Comparison of ENCODE assay signal across 33 cellular contexts in genomic region chr11:17402486-17402885, GRCh38. TPM values are rescaled to one million over a fixed set of nuclear protein-coding genes. Genes with fewer than 3 reads are reported as not detected.
"Had no signal": no experiment of that assay in that cellular context is flagged by ENCODE, and none has a peak within 500 bp of the region (broad histone marks: within the 10 kb centered on the region; RNA-seq: fewer than 3 reads in every experiment).

No MANE protein-coding gene starts in this region.

- H3K4me3 Mint-ChIP-seq: activated CD4-positive, alpha-beta memory T cell treated with anti-CD3 and anti-CD28 coated beads for 36 hours; activated CD4-positive, alpha-beta T cell treated with anti-CD3 and anti-CD28 coated beads for 36 hours; activated CD4-positive, alpha-beta T cell treated with anti-CD3 and anti-CD28 coated beads, Interleukin-2, amount 10 ng/mL, durations not matched to agents 24 days and 14 days; activated CD8-positive, alpha-beta memory T cell treated with anti-CD3 and anti-CD28 coated beads, Interleukin-2, amount 10 ng/mL, durations not matched to agents 7 days and 5 days; activated CD8-positive, alpha-beta T cell treated with anti-CD3 and anti-CD28 coated beads, Interleukin-2, amount 10 ng/mL, durations not matched to agents 7 days and 5 days; activated naive CD4-positive, alpha-beta T cell treated with anti-CD3 and anti-CD28 coated beads for 36 hours; activated naive CD4-positive, alpha-beta T cell treated with anti-CD3 and anti-CD28 coated beads, Interleukin-2, amount 50 U/mL, for 24 hours; activated naive CD8-positive, alpha-beta T cell treated with anti-CD3 and anti-CD28 coated beads for 36 hours; activated naive CD8-positive, alpha-beta T cell treated with anti-CD3 and anti-CD28 coated beads, Interleukin-2, amount 50 U/mL, for 24 hours; activated T-helper 1 cell treated with anti-CD3 and anti-CD28 coated beads, Interleukin-12 subunit alpha, Interleukin-12 subunit beta, Interleukin-2, Interleukin-4 antibody, amounts not matched to agents 30 ng/mL and 10 ng/mL and 1 ng/mL, durations not matched to agents 14 hours and 24 hours and 36 hours; brain; dendritic cell treated with granulocyte-macrophage colony-stimulating factor and Interleukin-4, amounts not matched to agents 40 ng/mL and 50 ng/mL, for 4 days; effector memory CD8-positive, alpha-beta T cell had no signal

- H3K4me1 Mint-ChIP-seq: activated CD4-positive, alpha-beta T cell treated with anti-CD3 and anti-CD28 coated beads for 36 hours; activated CD4-positive, alpha-beta T cell treated with anti-CD3 and anti-CD28 coated beads, Interleukin-2, amount 10 ng/mL, durations not matched to agents 24 days and 14 days; activated naive CD4-positive, alpha-beta T cell treated with anti-CD3 and anti-CD28 coated beads, Interleukin-2, amount 50 U/mL, for 24 hours; activated naive CD8-positive, alpha-beta T cell treated with anti-CD3 and anti-CD28 coated beads for 36 hours had no signal

- H3K36me3 Mint-ChIP-seq: activated CD4-positive, alpha-beta memory T cell treated with anti-CD3 and anti-CD28 coated beads for 36 hours; activated CD8-positive, alpha-beta memory T cell treated with anti-CD3 and anti-CD28 coated beads, Interleukin-2, amount 10 ng/mL, durations not matched to agents 7 days and 5 days; activated naive CD4-positive, alpha-beta T cell treated with anti-CD3 and anti-CD28 coated beads, Interleukin-2, amount 50 U/mL, for 24 hours; activated naive CD8-positive, alpha-beta T cell treated with anti-CD3 and anti-CD28 coated beads for 36 hours had no signal

- ATAC-seq: activated CD4-positive, alpha-beta T cell treated with anti-CD3 and anti-CD28 coated beads for 36 hours; activated CD8-positive, alpha-beta memory T cell treated with anti-CD3 and anti-CD28 coated beads, Interleukin-2, amount 10 ng/mL, durations not matched to agents 7 days and 5 days; activated CD8-positive, alpha-beta T cell treated with anti-CD3 and anti-CD28 coated beads, Interleukin-2, amount 10 ng/mL, durations not matched to agents 7 days and 5 days; activated naive CD8-positive, alpha-beta T cell treated with anti-CD3 and anti-CD28 coated beads, Interleukin-2, amount 50 U/mL, for 24 hours; effector memory CD8-positive, alpha-beta T cell; gastroesophageal sphincter had no signal

- H3K9me3 ChIP-seq: ascending aorta, breast epithelium, esophagus muscularis mucosa, gastroesophageal sphincter had no signal

- H3K4me3 ChIP-seq: ascending aorta, breast epithelium, cardiac muscle cell, coronary artery, dorsolateral prefrontal cortex, esophagus muscularis mucosa, gastroesophageal sphincter had no signal

- H3K27me3 ChIP-seq: ascending aorta, breast epithelium, cardiac muscle cell, dorsolateral prefrontal cortex, esophagus muscularis mucosa, gastroesophageal sphincter had no signal

- H3K27me3 Mint-ChIP-seq: activated CD4-positive, alpha-beta memory T cell treated with anti-CD3 and anti-CD28 coated beads for 36 hours; activated CD4-positive, alpha-beta T cell treated with anti-CD3 and anti-CD28 coated beads for 36 hours; activated naive CD4-positive, alpha-beta T cell treated with anti-CD3 and anti-CD28 coated beads, Interleukin-2, amount 50 U/mL, for 24 hours; activated naive CD8-positive, alpha-beta T cell treated with anti-CD3 and anti-CD28 coated beads for 36 hours; activated naive CD8-positive, alpha-beta T cell treated with anti-CD3 and anti-CD28 coated beads, Interleukin-2, amount 50 U/mL, for 24 hours; brain had no signal

- H3K27ac Mint-ChIP-seq: activated CD4-positive, alpha-beta memory T cell treated with anti-CD3 and anti-CD28 coated beads for 36 hours; activated CD4-positive, alpha-beta T cell treated with anti-CD3 and anti-CD28 coated beads for 36 hours; activated CD4-positive, alpha-beta T cell treated with anti-CD3 and anti-CD28 coated beads, Interleukin-2, amount 10 ng/mL, durations not matched to agents 24 days and 14 days; activated CD8-positive, alpha-beta memory T cell treated with anti-CD3 and anti-CD28 coated beads, Interleukin-2, amount 10 ng/mL, durations not matched to agents 7 days and 5 days; activated CD8-positive, alpha-beta T cell treated with anti-CD3 and anti-CD28 coated beads, Interleukin-2, amount 10 ng/mL, durations not matched to agents 7 days and 5 days; activated naive CD4-positive, alpha-beta T cell treated with anti-CD3 and anti-CD28 coated beads for 36 hours; activated naive CD4-positive, alpha-beta T cell treated with anti-CD3 and anti-CD28 coated beads, Interleukin-2, amount 50 U/mL, for 24 hours; activated naive CD8-positive, alpha-beta T cell treated with anti-CD3 and anti-CD28 coated beads for 36 hours; activated naive CD8-positive, alpha-beta T cell treated with anti-CD3 and anti-CD28 coated beads, Interleukin-2, amount 50 U/mL, for 24 hours; activated T-helper 1 cell treated with anti-CD3 and anti-CD28 coated beads, Interleukin-12 subunit alpha, Interleukin-12 subunit beta, Interleukin-2, Interleukin-4 antibody, amounts not matched to agents 30 ng/mL and 10 ng/mL and 1 ng/mL, durations not matched to agents 14 hours and 24 hours and 36 hours; activated T-helper 2 cell treated with anti-CD3 and anti-CD28 coated beads, Interferon-gamma antibody, Interleukin-2, Interleukin-4, amounts not matched to agents 10 μg/mL and 5 μg/mL and 100 μg/mL, durations not matched to agents 14 hours and 24 hours and 36 hours; brain; dendritic cell treated with granulocyte-macrophage colony-stimulating factor and Interleukin-4, amounts not matched to agents 40 ng/mL and 50 ng/mL, for 4 days; effector memory CD8-positive, alpha-beta T cell had no signal

- H3K9me3 Mint-ChIP-seq: activated CD4-positive, alpha-beta memory T cell treated with anti-CD3 and anti-CD28 coated beads for 36 hours; activated CD4-positive, alpha-beta T cell treated with anti-CD3 and anti-CD28 coated beads, Interleukin-2, amount 10 ng/mL, durations not matched to agents 24 days and 14 days; activated naive CD4-positive, alpha-beta T cell treated with anti-CD3 and anti-CD28 coated beads for 36 hours; activated naive CD4-positive, alpha-beta T cell treated with anti-CD3 and anti-CD28 coated beads, Interleukin-2, amount 50 U/mL, for 24 hours; activated naive CD8-positive, alpha-beta T cell treated with anti-CD3 and anti-CD28 coated beads for 36 hours; activated naive CD8-positive, alpha-beta T cell treated with anti-CD3 and anti-CD28 coated beads, Interleukin-2, amount 50 U/mL, for 24 hours; activated T-helper 1 cell treated with anti-CD3 and anti-CD28 coated beads, Interleukin-12 subunit alpha, Interleukin-12 subunit beta, Interleukin-2, Interleukin-4 antibody, amounts not matched to agents 30 ng/mL and 10 ng/mL and 1 ng/mL, durations not matched to agents 14 hours and 24 hours and 36 hours; activated T-helper 2 cell treated with anti-CD3 and anti-CD28 coated beads, Interferon-gamma antibody, Interleukin-2, Interleukin-4, amounts not matched to agents 10 μg/mL and 5 μg/mL and 100 μg/mL, durations not matched to agents 14 hours and 24 hours and 36 hours; dendritic cell treated with granulocyte-macrophage colony-stimulating factor and Interleukin-4, amounts not matched to agents 40 ng/mL and 50 ng/mL, for 4 days; effector memory CD8-positive, alpha-beta T cell had no signal

- H3K4me1 ChIP-seq: foreskin keratinocyte had no signal

- H3K36me3 ChIP-seq: ascending aorta, breast epithelium, cardiac muscle cell, esophagus muscularis mucosa, gastroesophageal sphincter had no signal

- DNase-seq: activated CD4-positive, alpha-beta memory T cell treated with anti-CD3 and anti-CD28 coated beads for 36 hours; activated CD4-positive, alpha-beta T cell treated with anti-CD3 and anti-CD28 coated beads for 36 hours; activated CD4-positive, alpha-beta T cell treated with anti-CD3 and anti-CD28 coated beads, Interleukin-2, amount 10 ng/mL, durations not matched to agents 24 days and 14 days; activated CD4-positive, CD25-positive, alpha-beta regulatory T cell; activated CD4-positive, CD25-positive, alpha-beta regulatory T cell treated with anti-CD3 and anti-CD28 coated beads, Interleukin-2, amount 50 U/mL, for 72 hours; activated CD8-positive, alpha-beta memory T cell treated with anti-CD3 and anti-CD28 coated beads, Interleukin-2, amount 10 ng/mL, durations not matched to agents 7 days and 5 days; activated CD8-positive, alpha-beta memory T cell treated with anti-CD3 and anti-CD28 coated beads, Interleukin-2, amount 50 U/mL, for 4 hours; activated CD8-positive, alpha-beta T cell treated with anti-CD3 and anti-CD28 coated beads, Interleukin-2, amount 10 ng/mL, durations not matched to agents 7 days and 5 days; activated effector memory CD4-positive, alpha-beta T cell treated with anti-CD3 and anti-CD28 coated beads, Interleukin-2, amount 50 U/mL, for 16 hours; activated naive CD4-positive, alpha-beta T cell treated with anti-CD3 and anti-CD28 coated beads for 36 hours; activated naive CD8-positive, alpha-beta T cell treated with anti-CD3 and anti-CD28 coated beads for 36 hours; activated naive CD8-positive, alpha-beta T cell treated with anti-CD3 and anti-CD28 coated beads, Interleukin-2, amount 50 U/mL, for 24 hours; activated T-cell treated with anti-CD3 and anti-CD28 coated beads, Interleukin-2, amount 50 U/mL, for 1 hour; activated T-cell treated with anti-CD3 and anti-CD28 coated beads, Interleukin-2, amount 50 U/mL, for 48 hours; central memory CD4-positive, alpha-beta T cell; cerebellar nuclear complex; dorsolateral prefrontal cortex; effector memory CD8-positive, alpha-beta T cell; erythroblast; foreskin keratinocyte; T-helper 2 cell had no signal

- H3K27ac ChIP-seq: ascending aorta, breast epithelium, cardiac muscle cell, coronary artery, dorsolateral prefrontal cortex, esophagus muscularis mucosa, foreskin keratinocyte, gastroesophageal sphincter had no signal

RNA-seq across cellular contexts. Expression of gene KCNJ11, which starts 14.0 kb away (rescaled TPM):
- total RNA-seq: ascending aorta, glomerular endothelial cell had no signal
- polyA plus RNA-seq: foreskin keratinocyte had no signal
